Comparison of ENCODE assay signal across 14 cellular contexts in the genomic region with DNA sequence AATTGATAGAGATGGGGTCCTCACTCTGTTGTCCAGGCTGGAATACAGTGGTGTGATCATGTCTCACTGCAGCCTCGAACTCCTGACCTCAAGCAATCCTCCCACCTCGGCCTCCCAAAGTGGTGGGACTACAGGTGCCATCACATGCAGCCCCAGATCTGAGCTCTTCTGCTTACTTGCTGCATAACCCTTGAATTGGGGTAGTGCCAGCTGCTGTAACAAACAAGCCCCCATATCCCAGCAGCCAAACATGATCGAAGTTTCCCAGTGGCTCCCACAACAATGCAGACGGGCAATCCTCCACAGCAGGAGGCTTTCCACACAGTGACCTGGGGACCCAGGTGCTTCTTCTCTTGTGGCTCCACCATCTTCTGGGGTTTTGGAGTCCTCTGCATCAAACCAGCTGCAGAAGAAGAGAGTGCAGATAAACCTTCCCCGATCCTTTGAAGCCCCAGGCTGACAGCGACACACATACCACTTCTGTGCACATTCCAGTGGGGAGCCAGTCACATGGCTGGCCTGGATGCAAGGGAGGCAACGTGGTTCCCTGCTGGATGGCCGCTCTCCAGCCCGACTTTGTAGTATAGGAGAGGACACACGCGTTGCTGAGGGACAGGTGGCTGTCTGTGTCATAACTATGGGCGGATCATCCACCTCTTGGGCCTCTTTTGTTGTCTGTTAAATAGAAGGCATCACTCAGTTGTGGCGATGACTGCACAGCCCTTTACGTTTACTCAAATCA. TPM values are rescaled to one million over a fixed set of nuclear protein-coding genes. Genes with fewer than 3 reads are reported as not detected.
DNase-seq lines count a peak whose midpoint lies in the region; ATAC-seq lines count a peak whose summit lies in the region.
"Had no signal": no experiment of that assay in that cellular context is flagged by ENCODE, and none has a peak within 500 bp of the region (broad histone marks: within the 10 kb centered on the region; RNA-seq: fewer than 3 reads in every experiment).

No MANE protein-coding gene starts in this region.

- DNase-seq in stimulated activated naive CD8-positive, alpha-beta T cell treated with anti-CD3 and anti-CD28 coated beads, Interleukin-15, amount 100 ng/mL, for 72 hours, result no peak
- peak; percentile 32 to 33 for DNase-seq in activated T-cell treated with anti-CD3 and anti-CD28 coated beads, Interleukin-2, amount 50 U/mL, for 48 hours
- no peak for DNase-seq in right cardiac atrium
- no peak for DNase-seq in SKM-1 treated with dmso at 0.1 percent for 144 hours (lab: John Stamatoyannopoulos, UW; ENCODE audit: unreplicated experiment)
- DNase-seq in HuH-7.5 (ENCODE audit: low spot score), result no peak
- DNase-seq: adrenal gland, foreskin fibroblast, NCI-H146, NCI-H446 treated with DMSO at 0.1 percent for 48 hours, SJCRH30 had no signal

- no peaks in the 10 kb centered on the region for H3K36me3 Mint-ChIP-seq in stimulated activated naive CD8-positive, alpha-beta T cell treated with anti-CD3 and anti-CD28 coated beads, Interleukin-15, Interleukin-2, amounts not matched to agents 100 ng/mL and 50 ng/mL, for 24 hours (ENCODE audit: low read depth)

- H3K4me1 Mint-ChIP-seq in stimulated activated naive CD8-positive, alpha-beta T cell treated with anti-CD3 and anti-CD28 coated beads, Interleukin-15, Interleukin-2, amounts not matched to agents 100 ng/mL and 50 ng/mL, for 24 hours (ENCODE audit: low read depth), result peaks cover 54% of the 10 kb centered on the region
- peaks cover 63% of the 10 kb centered on the region for H3K4me1 Mint-ChIP-seq in stimulated activated naive CD8-positive, alpha-beta T cell treated with anti-CD3 and anti-CD28 coated beads, Interleukin-15, amount 100 ng/mL, for 72 hours
- H3K4me1 Mint-ChIP-seq: nephron had no signal

- H3K27ac ChIP-seq in right cardiac atrium (ENCODE audit: low read length), result no peak overlapping the region
- H3K27ac ChIP-seq: adrenal gland, SJCRH30 had no signal

- H3K27me3 Mint-ChIP-seq in stimulated activated naive CD8-positive, alpha-beta T cell treated with anti-CD3 and anti-CD28 coated beads, Interleukin-15, Interleukin-2, amounts not matched to agents 100 ng/mL and 50 ng/mL, for 24 hours, result no peaks in the 10 kb centered on the region
- H3K27me3 Mint-ChIP-seq in stimulated activated naive CD8-positive, alpha-beta T cell treated with anti-CD3 and anti-CD28 coated beads, Interleukin-15, amount 100 ng/mL, for 72 hours, result no peaks in the 10 kb centered on the region

- no peak for ATAC-seq in stimulated activated naive CD8-positive, alpha-beta T cell treated with anti-CD3 and anti-CD28 coated beads, Interleukin-15, amount 100 ng/mL, for 72 hours
- ATAC-seq in right cardiac atrium, result peak; percentile 44 to 75
- no peak for ATAC-seq in HG02763 (IDR thresholded peaks at IDR 0.05; ENCODE audit: unreplicated experiment)

- intact Hi-C loops in right cardiac atrium (cut with DNase I), result no loop called here

- no peaks in the 10 kb centered on the region for H3K9me3 Mint-ChIP-seq in stimulated activated naive CD8-positive, alpha-beta T cell treated with anti-CD3 and anti-CD28 coated beads, Interleukin-15, Interleukin-2, amounts not matched to agents 100 ng/mL and 50 ng/mL, for 24 hours
- peaks cover 0 to 6% of the 10 kb centered on the region in 2 donors for H3K9me3 Mint-ChIP-seq in stimulated activated naive CD8-positive, alpha-beta T cell treated with anti-CD3 and anti-CD28 coated beads, Interleukin-15, amount 100 ng/mL, for 72 hours
- H3K9me3 Mint-ChIP-seq: nephron had no signal

- no peaks in the 10 kb centered on the region for H3K27me3 ChIP-seq in right cardiac atrium (ENCODE audit: control insufficient read depth, insufficient read depth)
- H3K27me3 ChIP-seq: adrenal gland, SJCRH30 had no signal

- peak overlapping the region; percentile 37 for H3K4me3 Mint-ChIP-seq in stimulated activated naive CD8-positive, alpha-beta T cell treated with anti-CD3 and anti-CD28 coated beads, Interleukin-15, Interleukin-2, amounts not matched to agents 100 ng/mL and 50 ng/mL, for 24 hours
- no peak overlapping the region for H3K4me3 Mint-ChIP-seq in stimulated activated naive CD8-positive, alpha-beta T cell treated with anti-CD3 and anti-CD28 coated beads, Interleukin-15, amount 100 ng/mL, for 72 hours
- H3K4me3 Mint-ChIP-seq: nephron had no signal

- peak overlapping the region; percentile 61 for H3K27ac Mint-ChIP-seq in stimulated activated naive CD8-positive, alpha-beta T cell treated with anti-CD3 and anti-CD28 coated beads, Interleukin-15, Interleukin-2, amounts not matched to agents 100 ng/mL and 50 ng/mL, for 24 hours
- H3K27ac Mint-ChIP-seq in stimulated activated naive CD8-positive, alpha-beta T cell treated with anti-CD3 and anti-CD28 coated beads, Interleukin-15, amount 100 ng/mL, for 72 hours, result no peak overlapping the region
- H3K27ac Mint-ChIP-seq: nephron had no signal

- WGBS in right cardiac atrium, result 72% methylated on average over 14 of the region's 14 CpGs

- H3K4me1 ChIP-seq in right cardiac atrium (ENCODE audit: control insufficient read depth, insufficient read depth, low read length), result no peaks in the 10 kb centered on the region
- H3K4me1 ChIP-seq: adrenal gland, lower lobe of right lung, SJCRH30 had no signal

- H3K9me3 ChIP-seq in right cardiac atrium (ENCODE audit: control insufficient read depth, low read length), result no peaks in the 10 kb centered on the region
- H3K9me3 ChIP-seq: adrenal gland, lower lobe of right lung, SJCRH30 had no signal

- H3K4me3 ChIP-seq in right cardiac atrium (ENCODE audit: low read length), result no peak overlapping the region
- H3K4me3 ChIP-seq: adrenal gland, SJCRH30 had no signal

RNA-seq across cellular contexts. Expression of a gene that starts 16.6 kb away (rescaled TPM):
- total RNA-seq in right cardiac atrium, result 1 to 10 TPM in 2 of 4 donors, under 1 TPM in 2; 0.19 to 1.3 (median 0.99) TPM
- 1.2 TPM for polyA plus RNA-seq in right cardiac atrium

RNA-seq across cellular contexts. Expression of a gene that starts 54.3 kb away (rescaled TPM):
- 1 to 10 TPM in 1 of 4 donors, under 1 TPM in 1, not detected in 2; 0.94 to 1.4 TPM for total RNA-seq in right cardiac atrium
- polyA plus RNA-seq in right cardiac atrium, result 0.45 TPM
- total RNA-seq: lower lobe of right lung had no signal

Comparison
In these comparisons a context has a peak if more than half of its experiments do, and no peak if none do; other contexts are left out.
1. ATAC-seq: peak in right cardiac atrium (2 of 2); none in stimulated activated naive CD8-positive, alpha-beta T cell treated with anti-CD3 and anti-CD28 coated beads, Interleukin-15, amount 100 ng/mL, for 72 hours (single experiment) and HG02763 (single experiment).
2. DNase-seq: peak in activated T-cell treated with anti-CD3 and anti-CD28 coated beads, Interleukin-2, amount 50 U/mL, for 48 hours (2 of 2); none in stimulated activated naive CD8-positive, alpha-beta T cell treated with anti-CD3 and anti-CD28 coated beads, Interleukin-15, amount 100 ng/mL, for 72 hours (0 of 2), right cardiac atrium (0 of 3), SKM-1 treated with dmso at 0.1 percent for 144 hours (single experiment) and HuH-7.5 (single experiment).